ENCODE assay signal across 1 cellular context in the genomic region with DNA sequence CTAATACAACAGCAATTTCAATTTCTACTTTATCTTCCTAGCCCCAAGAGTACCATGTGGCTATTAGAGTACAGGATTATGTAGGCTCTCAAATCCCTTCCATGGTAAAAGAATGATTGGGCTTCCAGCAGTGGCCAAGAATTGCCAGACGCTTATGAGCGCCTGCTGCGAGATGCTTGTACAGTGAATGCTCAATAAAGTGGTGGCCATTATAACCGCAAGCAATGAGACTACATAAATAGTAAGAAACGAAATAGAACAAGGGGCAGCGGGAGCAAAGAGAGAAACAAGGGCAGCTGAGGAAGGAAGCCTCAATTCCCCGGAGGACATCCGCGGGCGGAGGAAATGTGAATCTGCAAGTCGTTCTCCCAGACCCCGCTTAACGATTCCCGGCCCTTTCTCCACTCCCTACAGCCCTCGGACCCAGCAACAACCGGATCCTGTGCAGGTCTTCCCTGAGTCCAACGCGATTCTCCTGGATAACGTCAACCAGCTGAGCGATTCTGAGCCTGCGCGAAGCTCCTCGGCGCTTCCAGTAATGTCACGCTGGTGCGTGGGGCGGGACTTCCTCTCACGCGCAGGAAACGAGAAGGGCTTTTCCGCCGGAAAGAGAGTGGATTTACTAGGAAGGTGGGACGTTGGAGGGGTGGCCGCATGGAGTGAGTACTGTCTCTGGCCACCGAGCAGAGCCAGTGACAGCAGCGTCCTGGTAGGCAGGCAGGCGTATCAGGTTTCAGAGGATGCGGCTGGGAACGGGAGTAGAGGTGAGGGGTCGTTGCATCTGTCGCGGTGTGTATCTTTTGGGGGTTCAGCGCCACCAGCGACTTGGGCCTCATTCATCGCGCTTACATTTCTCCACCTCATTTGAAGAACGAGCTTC.
TF ChIP-seq lines count a peak whose summit lies in the region.

No MANE protein-coding gene starts in this region.

TF ChIP-seq in HepG2, 621 proteins besides CTCF, POLR2A, EP300 and RAD21 (continued from another document and continues in another):
- TF ChIP-seq, protein P1, sequence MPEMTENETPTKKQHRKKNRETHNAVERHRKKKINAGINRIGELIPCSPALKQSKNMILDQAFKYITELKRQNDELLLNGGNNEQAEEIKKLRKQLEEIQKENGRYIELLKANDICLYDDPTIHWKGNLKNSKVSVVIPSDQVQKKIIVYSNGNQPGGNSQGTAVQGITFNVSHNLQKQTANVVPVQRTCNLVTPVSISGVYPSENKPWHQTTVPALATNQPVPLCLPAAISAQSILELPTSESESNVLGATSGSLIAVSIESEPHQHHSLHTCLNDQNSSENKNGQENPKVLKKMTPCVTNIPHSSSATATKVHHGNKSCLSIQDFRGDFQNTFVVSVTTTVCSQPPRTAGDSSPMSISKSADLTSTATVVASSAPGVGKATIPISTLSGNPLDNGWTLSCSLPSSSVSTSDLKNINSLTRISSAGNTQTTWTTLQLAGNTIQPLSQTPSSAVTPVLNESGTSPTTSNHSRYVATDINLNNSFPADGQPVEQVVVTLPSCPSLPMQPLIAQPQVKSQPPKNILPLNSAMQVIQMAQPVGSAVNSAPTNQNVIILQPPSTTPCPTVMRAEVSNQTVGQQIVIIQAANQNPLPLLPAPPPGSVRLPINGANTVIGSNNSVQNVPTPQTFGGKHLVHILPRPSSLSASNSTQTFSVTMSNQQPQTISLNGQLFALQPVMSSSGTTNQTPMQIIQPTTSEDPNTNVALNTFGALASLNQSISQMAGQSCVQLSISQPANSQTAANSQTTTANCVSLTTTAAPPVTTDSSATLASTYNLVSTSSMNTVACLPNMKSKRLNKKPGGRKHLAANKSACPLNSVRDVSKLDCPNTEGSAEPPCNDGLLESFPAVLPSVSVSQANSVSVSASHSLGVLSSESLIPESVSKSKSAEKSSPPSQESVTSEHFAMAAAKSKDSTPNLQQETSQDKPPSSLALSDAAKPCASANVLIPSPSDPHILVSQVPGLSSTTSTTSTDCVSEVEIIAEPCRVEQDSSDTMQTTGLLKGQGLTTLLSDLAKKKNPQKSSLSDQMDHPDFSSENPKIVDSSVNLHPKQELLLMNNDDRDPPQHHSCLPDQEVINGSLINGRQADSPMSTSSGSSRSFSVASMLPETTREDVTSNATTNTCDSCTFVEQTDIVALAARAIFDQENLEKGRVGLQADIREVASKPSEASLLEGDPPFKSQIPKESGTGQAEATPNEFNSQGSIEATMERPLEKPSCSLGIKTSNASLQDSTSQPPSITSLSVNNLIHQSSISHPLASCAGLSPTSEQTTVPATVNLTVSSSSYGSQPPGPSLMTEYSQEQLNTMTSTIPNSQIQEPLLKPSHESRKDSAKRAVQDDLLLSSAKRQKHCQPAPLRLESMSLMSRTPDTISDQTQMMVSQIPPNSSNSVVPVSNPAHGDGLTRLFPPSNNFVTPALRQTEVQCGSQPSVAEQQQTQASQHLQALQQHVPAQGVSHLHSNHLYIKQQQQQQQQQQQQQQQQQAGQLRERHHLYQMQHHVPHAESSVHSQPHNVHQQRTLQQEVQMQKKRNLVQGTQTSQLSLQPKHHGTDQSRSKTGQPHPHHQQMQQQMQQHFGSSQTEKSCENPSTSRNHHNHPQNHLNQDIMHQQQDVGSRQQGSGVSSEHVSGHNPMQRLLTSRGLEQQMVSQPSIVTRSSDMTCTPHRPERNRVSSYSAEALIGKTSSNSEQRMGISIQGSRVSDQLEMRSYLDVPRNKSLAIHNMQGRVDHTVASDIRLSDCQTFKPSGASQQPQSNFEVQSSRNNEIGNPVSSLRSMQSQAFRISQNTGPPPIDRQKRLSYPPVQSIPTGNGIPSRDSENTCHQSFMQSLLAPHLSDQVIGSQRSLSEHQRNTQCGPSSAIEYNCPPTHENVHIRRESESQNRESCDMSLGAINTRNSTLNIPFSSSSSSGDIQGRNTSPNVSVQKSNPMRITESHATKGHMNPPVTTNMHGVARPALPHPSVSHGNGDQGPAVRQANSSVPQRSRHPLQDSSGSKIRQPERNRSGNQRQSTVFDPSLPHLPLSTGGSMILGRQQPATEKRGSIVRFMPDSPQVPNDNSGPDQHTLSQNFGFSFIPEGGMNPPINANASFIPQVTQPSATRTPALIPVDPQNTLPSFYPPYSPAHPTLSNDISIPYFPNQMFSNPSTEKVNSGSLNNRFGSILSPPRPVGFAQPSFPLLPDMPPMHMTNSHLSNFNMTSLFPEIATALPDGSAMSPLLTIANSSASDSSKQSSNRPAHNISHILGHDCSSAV (CRISPR knock-in tag; IDR thresholded peaks at IDR 0.05; ENCODE audit: borderline replicate concordance): no peak
- peak; percentile 86 for TF ChIP-seq ELF1 (CRISPR knock-in tag; IDR thresholded peaks at IDR 0.05)
- TF ChIP-seq, protein P2, sequence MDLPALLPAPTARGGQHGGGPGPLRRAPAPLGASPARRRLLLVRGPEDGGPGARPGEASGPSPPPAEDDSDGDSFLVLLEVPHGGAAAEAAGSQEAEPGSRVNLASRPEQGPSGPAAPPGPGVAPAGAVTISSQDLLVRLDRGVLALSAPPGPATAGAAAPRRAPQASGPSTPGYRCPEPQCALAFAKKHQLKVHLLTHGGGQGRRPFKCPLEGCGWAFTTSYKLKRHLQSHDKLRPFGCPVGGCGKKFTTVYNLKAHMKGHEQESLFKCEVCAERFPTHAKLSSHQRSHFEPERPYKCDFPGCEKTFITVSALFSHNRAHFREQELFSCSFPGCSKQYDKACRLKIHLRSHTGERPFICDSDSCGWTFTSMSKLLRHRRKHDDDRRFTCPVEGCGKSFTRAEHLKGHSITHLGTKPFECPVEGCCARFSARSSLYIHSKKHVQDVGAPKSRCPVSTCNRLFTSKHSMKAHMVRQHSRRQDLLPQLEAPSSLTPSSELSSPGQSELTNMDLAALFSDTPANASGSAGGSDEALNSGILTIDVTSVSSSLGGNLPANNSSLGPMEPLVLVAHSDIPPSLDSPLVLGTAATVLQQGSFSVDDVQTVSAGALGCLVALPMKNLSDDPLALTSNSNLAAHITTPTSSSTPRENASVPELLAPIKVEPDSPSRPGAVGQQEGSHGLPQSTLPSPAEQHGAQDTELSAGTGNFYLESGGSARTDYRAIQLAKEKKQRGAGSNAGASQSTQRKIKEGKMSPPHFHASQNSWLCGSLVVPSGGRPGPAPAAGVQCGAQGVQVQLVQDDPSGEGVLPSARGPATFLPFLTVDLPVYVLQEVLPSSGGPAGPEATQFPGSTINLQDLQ (CRISPR knock-in tag; IDR thresholded peaks at IDR 0.05): 0 out of 2 replicates have a peak, but pooled peaks have one; percentile 69
- TF ChIP-seq ZNF496 (CRISPR knock-in tag; IDR thresholded peaks at IDR 0.05; ENCODE audit: insufficient replicate concordance): no peak
- TF ChIP-seq, protein P3, sequence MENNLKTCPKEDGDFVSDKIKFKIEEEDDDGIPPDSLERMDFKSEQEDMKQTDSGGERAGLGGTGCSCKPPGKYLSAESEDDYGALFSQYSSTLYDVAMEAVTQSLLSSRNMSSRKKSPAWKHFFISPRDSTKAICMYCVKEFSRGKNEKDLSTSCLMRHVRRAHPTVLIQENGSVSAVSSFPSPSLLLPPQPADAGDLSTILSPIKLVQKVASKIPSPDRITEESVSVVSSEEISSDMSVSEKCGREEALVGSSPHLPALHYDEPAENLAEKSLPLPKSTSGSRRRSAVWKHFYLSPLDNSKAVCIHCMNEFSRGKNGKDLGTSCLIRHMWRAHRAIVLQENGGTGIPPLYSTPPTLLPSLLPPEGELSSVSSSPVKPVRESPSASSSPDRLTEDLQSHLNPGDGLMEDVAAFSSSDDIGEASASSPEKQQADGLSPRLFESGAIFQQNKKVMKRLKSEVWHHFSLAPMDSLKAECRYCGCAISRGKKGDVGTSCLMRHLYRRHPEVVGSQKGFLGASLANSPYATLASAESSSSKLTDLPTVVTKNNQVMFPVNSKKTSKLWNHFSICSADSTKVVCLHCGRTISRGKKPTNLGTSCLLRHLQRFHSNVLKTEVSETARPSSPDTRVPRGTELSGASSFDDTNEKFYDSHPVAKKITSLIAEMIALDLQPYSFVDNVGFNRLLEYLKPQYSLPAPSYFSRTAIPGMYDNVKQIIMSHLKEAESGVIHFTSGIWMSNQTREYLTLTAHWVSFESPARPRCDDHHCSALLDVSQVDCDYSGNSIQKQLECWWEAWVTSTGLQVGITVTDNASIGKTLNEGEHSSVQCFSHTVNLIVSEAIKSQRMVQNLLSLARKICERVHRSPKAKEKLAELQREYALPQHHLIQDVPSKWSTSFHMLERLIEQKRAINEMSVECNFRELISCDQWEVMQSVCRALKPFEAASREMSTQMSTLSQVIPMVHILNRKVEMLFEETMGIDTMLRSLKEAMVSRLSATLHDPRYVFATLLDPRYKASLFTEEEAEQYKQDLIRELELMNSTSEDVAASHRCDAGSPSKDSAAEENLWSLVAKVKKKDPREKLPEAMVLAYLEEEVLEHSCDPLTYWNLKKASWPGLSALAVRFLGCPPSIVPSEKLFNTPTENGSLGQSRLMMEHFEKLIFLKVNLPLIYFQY (CRISPR knock-in tag; IDR thresholded peaks at IDR 0.05; ENCODE audit: borderline replicate concordance): no peak
- TF ChIP-seq AHR (CRISPR knock-in tag; IDR thresholded peaks at IDR 0.05): no peak
- TF ChIP-seq, protein P4, sequence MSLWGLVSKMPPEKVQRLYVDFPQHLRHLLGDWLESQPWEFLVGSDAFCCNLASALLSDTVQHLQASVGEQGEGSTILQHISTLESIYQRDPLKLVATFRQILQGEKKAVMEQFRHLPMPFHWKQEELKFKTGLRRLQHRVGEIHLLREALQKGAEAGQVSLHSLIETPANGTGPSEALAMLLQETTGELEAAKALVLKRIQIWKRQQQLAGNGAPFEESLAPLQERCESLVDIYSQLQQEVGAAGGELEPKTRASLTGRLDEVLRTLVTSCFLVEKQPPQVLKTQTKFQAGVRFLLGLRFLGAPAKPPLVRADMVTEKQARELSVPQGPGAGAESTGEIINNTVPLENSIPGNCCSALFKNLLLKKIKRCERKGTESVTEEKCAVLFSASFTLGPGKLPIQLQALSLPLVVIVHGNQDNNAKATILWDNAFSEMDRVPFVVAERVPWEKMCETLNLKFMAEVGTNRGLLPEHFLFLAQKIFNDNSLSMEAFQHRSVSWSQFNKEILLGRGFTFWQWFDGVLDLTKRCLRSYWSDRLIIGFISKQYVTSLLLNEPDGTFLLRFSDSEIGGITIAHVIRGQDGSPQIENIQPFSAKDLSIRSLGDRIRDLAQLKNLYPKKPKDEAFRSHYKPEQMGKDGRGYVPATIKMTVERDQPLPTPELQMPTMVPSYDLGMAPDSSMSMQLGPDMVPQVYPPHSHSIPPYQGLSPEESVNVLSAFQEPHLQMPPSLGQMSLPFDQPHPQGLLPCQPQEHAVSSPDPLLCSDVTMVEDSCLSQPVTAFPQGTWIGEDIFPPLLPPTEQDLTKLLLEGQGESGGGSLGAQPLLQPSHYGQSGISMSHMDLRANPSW (CRISPR knock-in tag; IDR thresholded peaks at IDR 0.05; ENCODE audit: borderline replicate concordance): no peak
- 0 out of 2 replicates have a peak, but pooled peaks have one; percentile 39 for TF ChIP-seq ZNF530 (CRISPR knock-in tag; IDR thresholded peaks at IDR 0.05; ENCODE audit: low read depth)
- TF ChIP-seq BORCS8-MEF2B (CRISPR knock-in tag; IDR thresholded peaks at IDR 0.05): peak; percentile 38
- TF ChIP-seq, protein P5, sequence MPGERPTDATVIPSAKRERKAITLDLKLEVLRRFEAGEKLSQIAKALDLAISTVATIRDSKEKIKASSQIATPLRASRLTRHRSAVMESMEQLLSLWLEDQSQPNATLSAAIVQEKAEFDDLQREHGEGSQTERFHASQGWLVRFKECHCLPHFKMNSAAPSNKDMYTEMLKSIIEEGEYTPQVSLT (CRISPR knock-in tag; IDR thresholded peaks at IDR 0.05; ENCODE audit: borderline replicate concordance, low read depth): no peak
- TF ChIP-seq HDAC6 (IDR thresholded peaks at IDR 0.05; ENCODE audit: low read depth, low read length): no peak
- no peak for TF ChIP-seq HOXA7 (CRISPR knock-in tag; IDR thresholded peaks at IDR 0.05)
- peak; percentile 95 for TF ChIP-seq SIX1 (CRISPR knock-in tag; IDR thresholded peaks at IDR 0.05; ENCODE audit: borderline replicate concordance)
- TF ChIP-seq ZNF224 (CRISPR knock-in tag; IDR thresholded peaks at IDR 0.05): no peak; the same call in 1 of the 2 replicates
- no peak for TF ChIP-seq RARG (CRISPR knock-in tag; IDR thresholded peaks at IDR 0.05; ENCODE audit: low read depth)
- TF ChIP-seq, protein P6, sequence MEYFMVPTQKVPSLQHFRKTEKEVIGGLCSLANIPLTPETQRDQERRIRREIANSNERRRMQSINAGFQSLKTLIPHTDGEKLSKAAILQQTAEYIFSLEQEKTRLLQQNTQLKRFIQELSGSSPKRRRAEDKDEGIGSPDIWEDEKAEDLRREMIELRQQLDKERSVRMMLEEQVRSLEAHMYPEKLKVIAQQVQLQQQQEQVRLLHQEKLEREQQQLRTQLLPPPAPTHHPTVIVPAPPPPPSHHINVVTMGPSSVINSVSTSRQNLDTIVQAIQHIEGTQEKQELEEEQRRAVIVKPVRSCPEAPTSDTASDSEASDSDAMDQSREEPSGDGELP (IDR thresholded peaks at IDR 0.05; ENCODE audit: borderline replicate concordance, low read depth): peak; percentile 92; the same call in 1 of the 2 replicates
- peak; percentile 89; the same call in 1 of the 2 replicates for TF ChIP-seq MEIS1 (CRISPR knock-in tag; IDR thresholded peaks at IDR 0.05; ENCODE audit: borderline replicate concordance)
- no peak for TF ChIP-seq ZNF3 (CRISPR knock-in tag; IDR thresholded peaks at IDR 0.05)
- TF ChIP-seq, protein P7, sequence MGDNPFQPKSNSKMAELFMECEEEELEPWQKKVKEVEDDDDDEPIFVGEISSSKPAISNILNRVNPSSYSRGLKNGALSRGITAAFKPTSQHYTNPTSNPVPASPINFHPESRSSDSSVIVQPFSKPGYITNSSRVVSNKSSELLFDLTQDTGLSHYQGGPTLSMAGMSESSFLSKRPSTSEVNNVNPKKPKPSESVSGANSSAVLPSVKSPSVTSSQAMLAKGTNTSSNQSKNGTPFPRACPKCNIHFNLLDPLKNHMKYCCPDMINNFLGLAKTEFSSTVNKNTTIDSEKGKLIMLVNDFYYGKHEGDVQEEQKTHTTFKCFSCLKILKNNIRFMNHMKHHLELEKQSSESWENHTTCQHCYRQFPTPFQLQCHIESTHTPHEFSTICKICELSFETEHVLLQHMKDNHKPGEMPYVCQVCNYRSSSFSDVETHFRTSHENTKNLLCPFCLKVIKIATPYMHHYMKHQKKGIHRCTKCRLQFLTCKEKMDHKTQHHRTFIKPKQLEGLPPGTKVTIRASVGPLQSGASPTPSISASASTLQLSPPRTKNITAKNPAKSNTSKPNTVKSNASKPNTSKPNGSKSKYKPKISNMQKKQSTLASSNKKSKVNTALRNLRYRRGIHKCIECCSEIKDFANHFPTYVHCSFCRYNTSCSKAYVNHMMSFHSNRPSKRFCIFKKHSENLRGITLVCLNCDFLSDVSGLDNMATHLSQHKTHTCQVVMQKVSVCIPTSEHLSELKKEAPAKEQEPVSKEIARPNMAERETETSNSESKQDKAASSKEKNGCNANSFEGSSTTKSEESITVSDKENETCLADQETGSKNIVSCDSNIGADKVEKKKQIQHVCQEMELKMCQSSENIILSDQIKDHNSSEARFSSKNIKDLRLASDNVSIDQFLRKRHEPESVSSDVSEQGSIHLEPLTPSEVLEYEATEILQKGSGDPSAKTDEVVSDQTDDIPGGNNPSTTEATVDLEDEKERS (CRISPR knock-in tag; IDR thresholded peaks at IDR 0.05): peak; percentile 79
- TF ChIP-seq, protein P8, sequence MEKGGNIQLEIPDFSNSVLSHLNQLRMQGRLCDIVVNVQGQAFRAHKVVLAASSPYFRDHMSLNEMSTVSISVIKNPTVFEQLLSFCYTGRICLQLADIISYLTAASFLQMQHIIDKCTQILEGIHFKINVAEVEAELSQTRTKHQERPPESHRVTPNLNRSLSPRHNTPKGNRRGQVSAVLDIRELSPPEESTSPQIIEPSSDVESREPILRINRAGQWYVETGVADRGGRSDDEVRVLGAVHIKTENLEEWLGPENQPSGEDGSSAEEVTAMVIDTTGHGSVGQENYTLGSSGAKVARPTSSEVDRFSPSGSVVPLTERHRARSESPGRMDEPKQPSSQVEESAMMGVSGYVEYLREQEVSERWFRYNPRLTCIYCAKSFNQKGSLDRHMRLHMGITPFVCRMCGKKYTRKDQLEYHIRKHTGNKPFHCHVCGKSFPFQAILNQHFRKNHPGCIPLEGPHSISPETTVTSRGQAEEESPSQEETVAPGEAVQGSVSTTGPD (CRISPR knock-in tag; IDR thresholded peaks at IDR 0.05): no peak
- TF ChIP-seq THAP11 (CRISPR knock-in tag; IDR thresholded peaks at IDR 0.05): peak; percentile 93
- no peak for TF ChIP-seq CEBPB (IDR thresholded peaks at IDR 0.05; ENCODE audit: borderline replicate concordance, low read depth, low read length)
- no peak for TF ChIP-seq MAFF (IDR thresholded peaks at IDR 0.05; ENCODE audit: low read depth, low read length)
- TF ChIP-seq SAP130 (CRISPR knock-in tag; IDR thresholded peaks at IDR 0.05; ENCODE audit: low read depth): peak; percentile 97
